ENCODE assay signal across 8 cellular contexts in the genomic region with DNA sequence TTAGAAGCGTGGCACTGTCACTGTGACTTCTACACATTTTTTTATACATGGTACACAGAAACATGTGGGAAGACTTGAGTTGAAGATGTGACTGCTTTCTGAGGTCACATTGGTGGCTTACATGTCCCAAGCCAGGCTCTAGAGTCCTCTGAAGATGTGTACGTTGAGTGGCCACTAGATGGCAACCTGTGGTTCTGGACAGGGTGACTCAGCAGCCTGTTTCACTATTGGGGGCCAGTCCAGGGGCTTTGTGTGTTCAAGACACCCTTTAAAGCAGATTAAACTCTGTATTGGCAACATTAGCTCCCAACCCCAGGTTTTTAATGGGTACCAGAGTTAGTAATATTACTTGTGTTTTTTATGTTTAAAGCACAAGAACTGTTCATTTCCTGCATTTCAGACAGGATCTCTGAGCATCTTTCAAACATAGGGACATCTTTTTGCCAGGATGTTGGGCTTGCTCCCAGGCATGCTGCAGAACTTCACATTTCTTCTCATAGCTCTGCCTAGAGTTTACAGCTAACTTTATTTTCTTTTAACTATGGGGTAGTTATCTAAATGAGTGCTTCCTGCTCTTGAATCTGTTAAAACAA. TPM values are rescaled to one million over a fixed set of nuclear protein-coding genes. Genes with fewer than 3 reads are reported as not detected.
DNase-seq lines count a peak whose midpoint lies in the region; ATAC-seq and TF ChIP-seq lines count a peak whose summit lies in the region.

No MANE protein-coding gene starts in this region.

- peaks cover 16% of the 10 kb centered on the region for H3K36me3 Mint-ChIP-seq in activated CD8-positive, alpha-beta memory T cell treated with anti-CD3 and anti-CD28 coated beads, Interleukin-2, amount 10 ng/mL, durations not matched to agents 7 days and 5 days
- H3K36me3 Mint-ChIP-seq in natural killer cell: no peaks in the 10 kb centered on the region

- peak overlapping the region; percentile 69 for H3K27ac Mint-ChIP-seq in activated CD8-positive, alpha-beta memory T cell treated with anti-CD3 and anti-CD28 coated beads, Interleukin-2, amount 10 ng/mL, durations not matched to agents 7 days and 5 days
- H3K27ac Mint-ChIP-seq in natural killer cell: peak overlapping the region in 1 of 2 donors; percentile 21

- in situ Hi-C loops in Caki2 (cut with HindIII; ENCODE audit: low pct_unique_long_range_greater_than_20kb, low sequenced_read_pairs): no loop called here

- H3K9me3 Mint-ChIP-seq in activated CD8-positive, alpha-beta memory T cell treated with anti-CD3 and anti-CD28 coated beads, Interleukin-2, amount 10 ng/mL, durations not matched to agents 7 days and 5 days (ENCODE audit: low read depth): no peaks in the 10 kb centered on the region
- no peaks in the 10 kb centered on the region for H3K9me3 Mint-ChIP-seq in natural killer cell

- TF ChIP-seq EP300 in esophagus muscularis mucosa (IDR thresholded peaks at IDR 0.05) (no peak), stomach (IDR thresholded peaks at IDR 0.05) (no peak)

- no peaks in the 10 kb centered on the region for H3K9me3 ChIP-seq in esophagus muscularis mucosa
- H3K9me3 ChIP-seq in stomach: no peaks in the 10 kb centered on the region

- H3K27me3 Mint-ChIP-seq in activated CD8-positive, alpha-beta memory T cell treated with anti-CD3 and anti-CD28 coated beads, Interleukin-2, amount 10 ng/mL, durations not matched to agents 7 days and 5 days: no peaks in the 10 kb centered on the region
- no peaks in the 10 kb centered on the region for H3K27me3 Mint-ChIP-seq in natural killer cell (ENCODE audit: low read depth in 2 of 2)

- intact Hi-C loops in esophagus muscularis mucosa (cut with DNase I) (loop anchor here (5.0 kb wide), 1 partner anchor 44 kb away; no protein-coding TSS in a partner anchor), natural killer cell (cut with micrococcal nuclease) (loop anchor here (5.0 to 10.0 kb wide), 2 partner anchors 769 to 1086 kb away; no protein-coding TSS in a partner anchor), stomach (cut with DNase I; ENCODE audit: low total_unique reads) (loop anchor here (10.0 kb wide), 1 partner anchor 129 kb away; the partner anchor contains the start of gene LRRC66)

- DNase-seq in Caki2 (ENCODE audit: low read depth) (peak; percentile 62), NOMO-1 (lab: John Stamatoyannopoulos, UW; ENCODE audit: unreplicated experiment in 2 of 2) (peak; percentile 31 to 65), esophagus muscularis mucosa (ENCODE audit: extremely low spot score) (no peak), natural killer cell (no peak), stomach (peak; percentile 62)
- DNase-seq in activated CD8-positive, alpha-beta memory T cell treated with anti-CD3 and anti-CD28 coated beads, Interleukin-2, amount 10 ng/mL, durations not matched to agents 7 days and 5 days: peak; percentile 77

- peak; percentile 95 for ATAC-seq in GM19452 (IDR thresholded peaks at IDR 0.05; ENCODE audit: unreplicated experiment)
- ATAC-seq in HG03520 (IDR thresholded peaks at IDR 0.05; ENCODE audit: unreplicated experiment): peak; percentile 99
- ATAC-seq in activated CD8-positive, alpha-beta memory T cell treated with anti-CD3 and anti-CD28 coated beads, Interleukin-2, amount 10 ng/mL, durations not matched to agents 7 days and 5 days: peak; percentile 97
- ATAC-seq in natural killer cell: peak; percentile 89 to 99 (median 95)

- 43% methylated on average over 2 of the region's 2 CpGs for WGBS in esophagus muscularis mucosa
- WGBS in stomach, 5 donors: 18 to 31% (median 25%) methylated on average over 2 of the region's 2 CpGs

- CTCF ChIA-PET in activated CD8-positive, alpha-beta memory T cell treated with anti-CD3 and anti-CD28 coated beads, Interleukin-2, amount 10 ng/mL, durations not matched to agents 7 days and 5 days (lab: Charles Lee): interaction anchor here (0.9 to 2.0 kb wide), 9 partner anchors 8 to 131 kb away, joined by 3 to 8 read pairs (median 4); partner anchors contain the start of gene DCUN1D4

- TF ChIP-seq POLR2A in esophagus muscularis mucosa (IDR thresholded peaks at IDR 0.05; ENCODE audit: low read depth) (no peak), stomach (IDR thresholded peaks at IDR 0.05) (no peak)

- H3K36me3 ChIP-seq in esophagus muscularis mucosa (peaks cover 0 to 47% (median 27%) of the 10 kb centered on the region in 4 donors), stomach (peaks cover 10 to 58% (median 53%) of the 10 kb centered on the region in 4 donors)

- no peaks in the 10 kb centered on the region for H3K27me3 ChIP-seq in esophagus muscularis mucosa
- no peaks in the 10 kb centered on the region for H3K27me3 ChIP-seq in stomach

- H3K27ac ChIP-seq in esophagus muscularis mucosa (replicated peaks in 1 of 4) (peak overlapping the region; percentile 22 to 53 (median 51)), stomach (peak overlapping the region in 1 of 5 donors; percentile 47)

- H3K4me3 ChIP-seq in esophagus muscularis mucosa (no peak overlapping the region), stomach (no peak overlapping the region)

- H3K4me1 Mint-ChIP-seq in activated CD8-positive, alpha-beta memory T cell treated with anti-CD3 and anti-CD28 coated beads, Interleukin-2, amount 10 ng/mL, durations not matched to agents 7 days and 5 days: peaks cover 18% of the 10 kb centered on the region
- peaks cover 0 to 8% of the 10 kb centered on the region in 2 donors for H3K4me1 Mint-ChIP-seq in natural killer cell

- H3K4me3 Mint-ChIP-seq in activated CD8-positive, alpha-beta memory T cell treated with anti-CD3 and anti-CD28 coated beads, Interleukin-2, amount 10 ng/mL, durations not matched to agents 7 days and 5 days: no peak overlapping the region
- no peak overlapping the region for H3K4me3 Mint-ChIP-seq in natural killer cell

- peaks cover 4 to 49% (median 39%) of the 10 kb centered on the region in 4 donors for H3K4me1 ChIP-seq in esophagus muscularis mucosa
- peaks cover 0 to 27% (median 9%) of the 10 kb centered on the region in 4 donors for H3K4me1 ChIP-seq in stomach

- peak; percentile 61 to 78 (median 66) for TF ChIP-seq CTCF in esophagus muscularis mucosa (IDR thresholded peaks at IDR 0.05)
- peak; percentile 84 for TF ChIP-seq CTCF in natural killer cell (IDR thresholded peaks at IDR 0.05)
- TF ChIP-seq CTCF in stomach (IDR thresholded peaks at IDR 0.05): peak in 5 of 7 experiments; percentile 9 to 76 (median 63)

RNA-seq across cellular contexts. Expression of gene DCUN1D4, which starts 53.0 kb away (rescaled TPM):
- 29.3 and 40.0 TPM in 2 replicates for total RNA-seq in Caki2 (2014; rRNA removed; shearing (Covaris generic); ENCODE audit: low replicate concordance)
- 10 to 100 TPM; 28.4 to 30.0 TPM for total RNA-seq in activated CD8-positive, alpha-beta memory T cell treated with anti-CD3 and anti-CD28 coated beads, Interleukin-2, amount 10 ng/mL, durations not matched to agents 7 days and 5 days
- total RNA-seq in esophagus muscularis mucosa: 10 to 100 TPM; 36.0 to 70.6 (median 51.9) TPM
- 10 to 100 TPM; 26.9 to 35.9 (median 35.1) TPM for total RNA-seq in natural killer cell
- total RNA-seq in stomach: 10 to 100 TPM in 4 of 5 donors, 1 to 10 TPM in 1; 5.8 to 84.6 (median 51.4) TPM
- 10 to 100 TPM in 2 of 3 donors, 1 to 10 TPM in 1; 9.7 to 13.9 (median 12.7) TPM for polyA plus RNA-seq in stomach

Comparison
In these comparisons a context has a peak if more than half of its experiments do, and no peak if none do; other contexts are left out.
1. DNase-seq: peak in Caki2 (single experiment), NOMO-1 (2 of 2), activated CD8-positive, alpha-beta memory T cell treated with anti-CD3 and anti-CD28 coated beads, Interleukin-2, amount 10 ng/mL, durations not matched to agents 7 days and 5 days (single experiment) and stomach (single experiment); none in esophagus muscularis mucosa (single experiment) and natural killer cell (single experiment).
2. Peak in every context shown above with its lines, with median percentiles within 50 percentile points of each other: ATAC-seq and CTCF ChIP-seq.